ENCODE assay signal across 9 cellular contexts in genomic region chr3:127044996-127045395, GRCh38.
DNase-seq lines count a peak whose midpoint lies in the region; ATAC-seq and TF ChIP-seq lines count a peak whose summit lies in the region.
"Had no signal": no experiment of that assay in that cellular context is flagged by ENCODE, and none has a peak within 500 bp of the region (broad histone marks: within the 10 kb centered on the region; RNA-seq: fewer than 3 reads in every experiment).

No MANE protein-coding gene starts in this region.

- peak; percentile 43 for ATAC-seq in esophagus mucosa
- ATAC-seq in activated T-helper 17 cell treated with anti-CD3 and anti-CD28 coated beads, Interleukin-2, amount 50 U/mL, for 72 hours (replicated peaks), result no peak

- no peaks in the 10 kb centered on the region for H3K4me1 Mint-ChIP-seq in activated T-helper 17 cell treated with anti-CD3 and anti-CD28 coated beads, Interleukin-2, amount 50 U/mL, for 72 hours
- no peaks in the 10 kb centered on the region for H3K4me1 Mint-ChIP-seq in activated naive CD4-positive, alpha-beta T cell treated with anti-CD3 and anti-CD28 coated beads for 36 hours (ENCODE audit: low read depth)

- no peak for TF ChIP-seq POLR2A in spleen (IDR thresholded peaks at IDR 0.05)

- H3K27me3 ChIP-seq in spleen (replicated peaks in 1 of 7), result no peaks in the 10 kb centered on the region

- H3K9me3 Mint-ChIP-seq in activated T-helper 17 cell treated with anti-CD3 and anti-CD28 coated beads, Interleukin-2, amount 50 U/mL, for 72 hours, result peaks cover 2% of the 10 kb centered on the region
- H3K9me3 Mint-ChIP-seq in activated naive CD4-positive, alpha-beta T cell treated with anti-CD3 and anti-CD28 coated beads for 36 hours, result peaks cover 5% of the 10 kb centered on the region

- no peak overlapping the region for H3K27ac ChIP-seq in spleen

- no peak overlapping the region for H3K4me3 Mint-ChIP-seq in activated T-helper 17 cell treated with anti-CD3 and anti-CD28 coated beads, Interleukin-2, amount 50 U/mL, for 72 hours
- no peak overlapping the region for H3K4me3 Mint-ChIP-seq in activated naive CD4-positive, alpha-beta T cell treated with anti-CD3 and anti-CD28 coated beads for 36 hours
- H3K4me3 Mint-ChIP-seq: nephron had no signal

- no peaks in the 10 kb centered on the region for H3K36me3 Mint-ChIP-seq in activated T-helper 17 cell treated with anti-CD3 and anti-CD28 coated beads, Interleukin-2, amount 50 U/mL, for 72 hours (ENCODE audit: low read depth)
- no peaks in the 10 kb centered on the region for H3K36me3 Mint-ChIP-seq in activated naive CD4-positive, alpha-beta T cell treated with anti-CD3 and anti-CD28 coated beads for 36 hours (ENCODE audit: low read depth)

- TF ChIP-seq CTCF in spleen (IDR thresholded peaks at IDR 0.05 in 8 of 11, conservative IDR thresholded peaks at IDR 0.05 in 3 of 11), result no peak

- WGBS in spleen, 5 donors, result 35 to 55% (median 49%) methylated on average over 4 of the region's 4 CpGs

- H3K27me3 Mint-ChIP-seq in activated T-helper 17 cell treated with anti-CD3 and anti-CD28 coated beads, Interleukin-2, amount 50 U/mL, for 72 hours, result peaks cover 13% of the 10 kb centered on the region
- H3K27me3 Mint-ChIP-seq in activated naive CD4-positive, alpha-beta T cell treated with anti-CD3 and anti-CD28 coated beads for 36 hours (ENCODE audit: low read depth), result no peaks in the 10 kb centered on the region

- CTCF ChIA-PET in activated naive CD4-positive, alpha-beta T cell treated with anti-CD3 and anti-CD28 coated beads for 36 hours (lab: Charles Lee), result no interaction called here

- no peaks in the 10 kb centered on the region for H3K4me1 ChIP-seq in spleen

- no peaks in the 10 kb centered on the region for H3K36me3 ChIP-seq in spleen

- no peak overlapping the region for H3K4me3 ChIP-seq in spleen

- intact Hi-C loops in spleen (cut with DNase I; ENCODE audit: low total_unique reads), result no loop called here
- intact Hi-C loops in activated naive CD4-positive, alpha-beta T cell treated with anti-CD3 and anti-CD28 coated beads for 36 hours (cut with micrococcal nuclease), result no loop called here

- H3K9me3 ChIP-seq in spleen, result peaks cover 0 to 10% (median 0%) of the 10 kb centered on the region in 8 donors

- no peak overlapping the region for H3K27ac Mint-ChIP-seq in activated T-helper 17 cell treated with anti-CD3 and anti-CD28 coated beads, Interleukin-2, amount 50 U/mL, for 72 hours
- H3K27ac Mint-ChIP-seq in activated naive CD4-positive, alpha-beta T cell treated with anti-CD3 and anti-CD28 coated beads for 36 hours, result no peak overlapping the region

- DNase-seq in NCI-H1694 treated with DMSO at 0.1 percent for 48 hours (lab: John Stamatoyannopoulos, UW), result peak; percentile 19
- no peak for DNase-seq in NCI-H1694 (lab: John Stamatoyannopoulos, UW)
- peak; percentile 38 to 63 for DNase-seq in NCI-H526 (lab: John Stamatoyannopoulos, UW)
- peak; percentile 58 for DNase-seq in spleen
- DNase-seq in activated naive CD4-positive, alpha-beta T cell treated with anti-CD3 and anti-CD28 coated beads for 36 hours, result no peak
- DNase-seq in HCEC 1CT, result no peak

Comparison
In these comparisons a context has a peak if more than half of its experiments do, and no peak if none do; other contexts are left out.
1. DNase-seq: peak in NCI-H1694 treated with DMSO at 0.1 percent for 48 hours (single experiment), NCI-H526 (2 of 2) and spleen (single experiment); none in NCI-H1694 (single experiment), activated naive CD4-positive, alpha-beta T cell treated with anti-CD3 and anti-CD28 coated beads for 36 hours (single experiment) and HCEC 1CT (single experiment).